In the genomic region with DNA sequence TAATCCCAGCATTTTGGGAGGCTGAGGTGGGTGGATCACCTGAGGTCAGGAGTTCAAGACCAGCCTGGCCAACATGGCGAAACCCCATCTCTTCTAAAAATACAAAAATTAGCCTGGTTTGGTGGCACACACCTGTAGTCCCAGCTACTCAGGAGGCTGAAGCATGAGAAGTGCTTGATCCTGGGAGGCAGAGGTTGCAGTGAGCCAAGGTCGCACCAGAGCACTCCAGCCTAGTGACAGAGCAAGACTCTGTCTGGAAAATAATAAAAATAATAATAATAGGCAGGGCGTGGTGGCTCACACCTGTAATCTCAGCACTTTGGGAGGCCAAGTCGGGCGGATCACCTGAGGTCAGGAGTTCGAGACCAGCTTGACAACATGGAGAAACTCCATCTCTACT, we compare ENCODE assay signal across 3 cellular contexts. TPM values are rescaled to one million over a fixed set of nuclear protein-coding genes. Genes with fewer than 3 reads are reported as not detected.
"Had no signal": no experiment of that assay in that cellular context is flagged by ENCODE, and none has a peak within 500 bp of the region (broad histone marks: within the 10 kb centered on the region; RNA-seq: fewer than 3 reads in every experiment).

No MANE protein-coding gene starts in this region.

RNA-seq across cellular contexts. Expression of a gene that starts 34.6 kb away (rescaled TPM):
- total RNA-seq: GM23248, H4, H7 had no signal
